ENCODE assay signal across 8 cellular contexts in genomic region chr17:42997390-42997983, GRCh38. TPM values are rescaled to one million over a fixed set of nuclear protein-coding genes. Genes with fewer than 3 reads are reported as not detected.
DNase-seq lines count a peak whose midpoint lies in the region; ATAC-seq and TF ChIP-seq lines count a peak whose summit lies in the region.

No MANE protein-coding gene starts in this region.

- in situ Hi-C loops in astrocyte of the cerebellum (cut with HindIII; ENCODE audit: low sequenced_read_pairs), result no loop called here

- TF ChIP-seq CTCF in HFFc6 (IDR thresholded peaks at IDR 0.05), result no peak
- no peak for TF ChIP-seq CTCF in astrocyte of the cerebellum (IDR thresholded peaks at IDR 0.05; ENCODE audit: low read depth, low read length, missing control alignments)

- H3K27me3 ChIP-seq in ACC112 (ENCODE audit: insufficient read depth, low read length), result no peaks in the 10 kb centered on the region

- H3K27ac Mint-ChIP-seq in HFFc6 (peak overlapping the region; percentile 100), memory B cell (peak overlapping the region; percentile 98)

- peak overlapping the region; percentile 30 for H3K27ac ChIP-seq in ACC112 (ENCODE audit: low read depth, low read length)

- H3K4me1 Mint-ChIP-seq in HFFc6 (ENCODE audit: low read depth), result peaks cover 30% of the 10 kb centered on the region
- H3K4me1 Mint-ChIP-seq in memory B cell, result peaks cover 21% of the 10 kb centered on the region

- peaks cover 45% of the 10 kb centered on the region for H3K36me3 Mint-ChIP-seq in HFFc6 (ENCODE audit: low read depth)
- peaks cover 14% of the 10 kb centered on the region for H3K36me3 Mint-ChIP-seq in memory B cell

- peak overlapping the region; percentile 54 for H3K4me3 ChIP-seq in ACC112 (ENCODE audit: low read depth, low read length)
- H3K4me3 ChIP-seq in astrocyte of the cerebellum (ENCODE audit: low read depth, low read length), result peak overlapping the region; percentile 12

- DNase-seq in HFFc6 (no peak), astrocyte of the cerebellum (ENCODE audit: low read depth) (no peak), memory B cell (ENCODE audit: low spot score in 2 of 2) (no peak), NCI-H2029 (lab: John Stamatoyannopoulos, UW) (no peak), NCI-H146 treated with DMSO at 0.1 percent for 48 hours (lab: John Stamatoyannopoulos, UW; ENCODE audit: unreplicated experiment) (no peak)
- no peak for DNase-seq in stimulated activated CD4-positive, alpha-beta T cell treated with anti-CD3 and anti-CD28 coated beads, Interleukin-4, amount 100 ng/mL, for 4 hours
- no peak for DNase-seq in activated CD4-positive, alpha-beta T cell treated with anti-CD3 and anti-CD28 coated beads for 4 hours

- H3K79me2 ChIP-seq in ACC112 (ENCODE audit: control insufficient read depth, insufficient read depth, low read length, unreplicated experiment), result peaks cover 30% of the 10 kb centered on the region

- peaks cover 19% of the 10 kb centered on the region for H3K36me3 ChIP-seq in ACC112 (ENCODE audit: insufficient read depth, low read length)

- no peak for ATAC-seq in memory B cell (ENCODE audit: low read depth)

- H3K4me1 ChIP-seq in ACC112 (ENCODE audit: control insufficient read depth, insufficient read depth, low read length, unreplicated experiment), result peaks cover 32% of the 10 kb centered on the region

- H3K27me3 Mint-ChIP-seq in HFFc6 (ENCODE audit: insufficient read depth) (no peaks in the 10 kb centered on the region; the same call in 1 of the 2 replicates), memory B cell (no peaks in the 10 kb centered on the region)

- peak overlapping the region; percentile 60 for H2AFZ ChIP-seq in ACC112 (ENCODE audit: low read length, unreplicated experiment)

- H3K9me3 Mint-ChIP-seq in HFFc6, result no peaks in the 10 kb centered on the region
- no peaks in the 10 kb centered on the region for H3K9me3 Mint-ChIP-seq in memory B cell

- H3K4me3 Mint-ChIP-seq in HFFc6 (peak overlapping the region; percentile 99), memory B cell (peak overlapping the region; percentile 95)

RNA-seq across cellular contexts. Expression of gene RPL27, which starts 0.7 kb away (rescaled TPM):
- 1,000 to 10,000 TPM; 1,047 to 1,349 (median 1,243) TPM for total RNA-seq in HFFc6 (2021; fragmentation: NEBNext Ultra II Directional; extraction: Animal tissue kit (Norgen Biotek cat#: 25700))

RNA-seq across cellular contexts. Expression of gene IFI35, which starts 9.1 kb away (rescaled TPM):
- 10 to 100 TPM in 4 of 6 experiments, 1 to 10 TPM in 2; 6.3 to 22.4 (median 18.8) TPM for total RNA-seq in HFFc6 (2021; fragmentation: NEBNext Ultra II Directional; extraction: Animal tissue kit (Norgen Biotek cat#: 25700))

RNA-seq across cellular contexts. Expression of gene RUNDC1, which starts 17.1 kb away (rescaled TPM):
- 10 to 100 TPM in 5 of 6 experiments, 1 to 10 TPM in 1; 9.9 to 14.6 (median 10.3) TPM for total RNA-seq in HFFc6 (2021; fragmentation: NEBNext Ultra II Directional; extraction: Animal tissue kit (Norgen Biotek cat#: 25700))

RNA-seq across cellular contexts. Expression of gene PTGES3L, which starts 17.6 kb away (rescaled TPM):
- 1 to 10 TPM in 4 of 6 experiments, under 1 TPM in 2; 0.87 to 1.3 (median 1.1) TPM for total RNA-seq in HFFc6 (2021; fragmentation: NEBNext Ultra II Directional; extraction: Animal tissue kit (Norgen Biotek cat#: 25700))

RNA-seq across cellular contexts. Expression of gene VAT1, which starts 24.7 kb away (rescaled TPM):
- 100 to 1,000 TPM; 150 to 274 (median 244) TPM for total RNA-seq in HFFc6 (2021; fragmentation: NEBNext Ultra II Directional; extraction: Animal tissue kit (Norgen Biotek cat#: 25700))
